Comparison of ENCODE assay signal across 8 cellular contexts in the genomic region with DNA sequence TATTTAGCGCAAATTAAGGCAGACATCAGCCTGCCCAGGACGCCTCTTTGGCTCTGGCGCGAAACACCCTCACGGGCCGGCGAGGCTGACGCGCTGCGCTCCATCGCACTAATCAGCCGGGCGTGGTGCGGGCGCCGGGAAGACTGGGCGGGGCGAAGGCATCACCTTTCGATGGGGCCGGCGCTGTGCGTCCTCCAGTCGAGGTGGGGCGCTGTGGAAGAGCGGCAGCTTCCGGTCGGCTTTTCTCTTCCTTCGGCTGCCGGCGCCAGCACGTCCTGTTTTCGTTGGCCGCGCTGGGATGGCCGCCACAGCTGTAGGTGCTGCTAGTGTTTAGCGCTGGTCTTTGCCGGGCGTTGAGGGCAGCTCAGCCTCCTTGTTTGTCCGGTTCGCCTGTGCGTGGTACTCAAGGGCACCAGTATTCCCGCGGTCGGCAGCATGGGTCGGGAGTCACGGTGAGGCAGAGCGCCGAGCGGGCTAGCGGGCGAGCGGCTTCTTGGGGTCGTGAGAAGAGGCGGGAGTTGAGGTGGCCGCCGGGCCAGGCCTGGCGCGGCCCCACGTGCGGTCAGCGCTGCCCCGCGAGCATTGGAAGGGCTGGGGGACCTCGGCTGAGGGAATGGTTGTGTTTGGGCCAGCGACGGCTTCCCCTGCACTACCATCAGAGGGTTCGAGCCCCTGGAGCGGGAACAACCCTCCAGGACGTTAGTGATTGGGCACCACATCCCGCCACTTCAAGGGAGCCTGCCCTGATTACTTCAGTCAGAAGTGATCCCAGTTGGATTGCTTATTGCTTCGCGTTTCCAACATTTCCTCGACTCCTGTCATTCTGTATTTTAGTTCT. TPM values are rescaled to one million over a fixed set of nuclear protein-coding genes. Genes with fewer than 3 reads are reported as not detected.
DNase-seq lines count a peak whose midpoint lies in the region; ATAC-seq and TF ChIP-seq lines count a peak whose summit lies in the region.

Gene DDX46, plus strand, starts transcription at position 276 of the 838 bp plus-strand sequence. Its CDS starts 160 bp downstream, at position 436.

- peak within 1 kb of the TSS; percentile 80 for H3K27ac ChIP-seq in DND-41 (ENCODE audit: low read length)
- peak within 1 kb of the TSS; percentile 82 for H3K27ac ChIP-seq in KOPT-K1 (ENCODE audit: low read depth, low read length, poor library complexity, severe bottlenecking)
- peak within 1 kb of the TSS; percentile 65 to 82 (median 73) for H3K27ac ChIP-seq in Peyer's patch
- peak within 1 kb of the TSS; percentile 76 to 82 (median 80) for H3K27ac ChIP-seq in esophagus muscularis mucosa (replicated peaks in 1 of 4)

- peaks cover 28% of the 10 kb centered on the region for H4K20me1 ChIP-seq in DND-41 (ENCODE audit: insufficient read depth, low read length)

- peaks cover 1 to 9% of the 10 kb centered on the region in 2 donors for H3K36me3 Mint-ChIP-seq in activated T-cell treated with anti-CD3 and anti-CD28 coated beads, Interleukin-2, amount 50 U/mL, for 72 hours (ENCODE audit: insufficient read depth in 2 of 2)
- H3K36me3 Mint-ChIP-seq in naive B cell: no peaks in the 10 kb centered on the region
- H3K36me3 Mint-ChIP-seq in stimulated activated memory B cell treated with anti-CD40 and anti-IgM and Interleukin-4, amounts not matched to agents 10 μg/mL and 1 μg/mL and 100 μg/mL, for 72 hours: peaks cover 5% of the 10 kb centered on the region

- H3K27me3 ChIP-seq in DND-41 (ENCODE audit: insufficient read depth, low read length, poor library complexity) (no peaks in the 10 kb centered on the region), Peyer's patch (no peaks in the 10 kb centered on the region), esophagus muscularis mucosa (no peaks in the 10 kb centered on the region)

- H3K4me1 Mint-ChIP-seq in activated T-cell treated with anti-CD3 and anti-CD28 coated beads, Interleukin-2, amount 50 U/mL, for 72 hours (ENCODE audit: low read depth): peaks cover 45% of the 10 kb centered on the region
- H3K4me1 Mint-ChIP-seq in naive B cell: peaks cover 31 to 40% (median 38%) of the 10 kb centered on the region in 3 donors
- peaks cover 44% of the 10 kb centered on the region for H3K4me1 Mint-ChIP-seq in stimulated activated memory B cell treated with anti-CD40 and anti-IgM and Interleukin-4, amounts not matched to agents 10 μg/mL and 1 μg/mL and 100 μg/mL, for 72 hours

- intact Hi-C loops in esophagus muscularis mucosa (cut with DNase I): no loop called here

- H3K4me1 ChIP-seq in DND-41 (ENCODE audit: insufficient read depth, low read length) (peaks cover 38% of the 10 kb centered on the region), Peyer's patch (peaks cover 0 to 12% (median 4%) of the 10 kb centered on the region in 4 donors), esophagus muscularis mucosa (peaks cover 16 to 45% (median 35%) of the 10 kb centered on the region in 4 donors)

- no peaks in the 10 kb centered on the region for H3K9me3 Mint-ChIP-seq in activated T-cell treated with anti-CD3 and anti-CD28 coated beads, Interleukin-2, amount 50 U/mL, for 72 hours
- H3K9me3 Mint-ChIP-seq in naive B cell: no peaks in the 10 kb centered on the region
- no peaks in the 10 kb centered on the region for H3K9me3 Mint-ChIP-seq in stimulated activated memory B cell treated with anti-CD40 and anti-IgM and Interleukin-4, amounts not matched to agents 10 μg/mL and 1 μg/mL and 100 μg/mL, for 72 hours

- H3K27ac Mint-ChIP-seq in activated T-cell treated with anti-CD3 and anti-CD28 coated beads, Interleukin-2, amount 50 U/mL, for 72 hours: peak within 1 kb of the TSS; percentile 95
- peak within 1 kb of the TSS; percentile 93 to 99 (median 97) for H3K27ac Mint-ChIP-seq in naive B cell
- peak within 1 kb of the TSS; percentile 98 for H3K27ac Mint-ChIP-seq in stimulated activated memory B cell treated with anti-CD40 and anti-IgM and Interleukin-4, amounts not matched to agents 10 μg/mL and 1 μg/mL and 100 μg/mL, for 72 hours

- peak; percentile 93 for TF ChIP-seq CTCF in DND-41 (IDR thresholded peaks at IDR 0.05; ENCODE audit: borderline replicate concordance, extremely low read depth, low read length, poor library complexity, severe bottlenecking)
- TF ChIP-seq CTCF in Peyer's patch (IDR thresholded peaks at IDR 0.05): peak; percentile 58 to 87 (median 74)
- TF ChIP-seq CTCF in esophagus muscularis mucosa (IDR thresholded peaks at IDR 0.05): peak; percentile 81 to 88 (median 84)

- H2AFZ ChIP-seq in DND-41 (ENCODE audit: low read depth, low read length): peak within 1 kb of the TSS; percentile 95

- no peaks in the 10 kb centered on the region for H3K27me3 Mint-ChIP-seq in activated T-cell treated with anti-CD3 and anti-CD28 coated beads, Interleukin-2, amount 50 U/mL, for 72 hours (ENCODE audit: low read depth)
- no peaks in the 10 kb centered on the region for H3K27me3 Mint-ChIP-seq in naive B cell
- H3K27me3 Mint-ChIP-seq in stimulated activated memory B cell treated with anti-CD40 and anti-IgM and Interleukin-4, amounts not matched to agents 10 μg/mL and 1 μg/mL and 100 μg/mL, for 72 hours: no peaks in the 10 kb centered on the region

- peak within 1 kb of the TSS; percentile 100 for H3K4me3 Mint-ChIP-seq in activated T-cell treated with anti-CD3 and anti-CD28 coated beads, Interleukin-2, amount 50 U/mL, for 72 hours
- H3K4me3 Mint-ChIP-seq in naive B cell: peak within 1 kb of the TSS; percentile 99 to 100 (median 100)
- peak within 1 kb of the TSS; percentile 100 for H3K4me3 Mint-ChIP-seq in stimulated activated memory B cell treated with anti-CD40 and anti-IgM and Interleukin-4, amounts not matched to agents 10 μg/mL and 1 μg/mL and 100 μg/mL, for 72 hours

- ATAC-seq in DND-41 (ENCODE audit: insufficient read depth, low read depth) (peak; percentile 97), GM21737 (IDR thresholded peaks at IDR 0.05; ENCODE audit: unreplicated experiment) (peak; percentile 99), naive B cell (ENCODE audit: low read depth in 2 of 2) (peak; percentile 94 to 97)
- peak; percentile 98 for ATAC-seq in activated T-cell treated with anti-CD3 and anti-CD28 coated beads, Interleukin-2, amount 50 U/mL, for 72 hours (replicated peaks in 1 of 2)
- peak; percentile 100 for ATAC-seq in stimulated activated memory B cell treated with anti-CD40 and anti-IgM and Interleukin-4, amounts not matched to agents 10 μg/mL and 1 μg/mL and 100 μg/mL, for 72 hours

- peaks cover 52% of the 10 kb centered on the region for H3K79me2 ChIP-seq in DND-41 (ENCODE audit: insufficient read depth, low read length)

- H3K4me2 ChIP-seq in DND-41 (ENCODE audit: insufficient read depth, low read length): peak within 1 kb of the TSS; percentile 90

- TF ChIP-seq EP300 in esophagus muscularis mucosa (IDR thresholded peaks at IDR 0.05): no peak

- peaks cover 18% of the 10 kb centered on the region for H3K36me3 ChIP-seq in DND-41 (ENCODE audit: insufficient read depth, low read length)
- H3K36me3 ChIP-seq in KOPT-K1 (ENCODE audit: insufficient read depth, low read length): peaks cover 19% of the 10 kb centered on the region
- H3K36me3 ChIP-seq in Peyer's patch: peaks cover 0 to 2% (median 0%) of the 10 kb centered on the region in 3 donors
- peaks cover 0 to 5% (median 2%) of the 10 kb centered on the region in 4 donors for H3K36me3 ChIP-seq in esophagus muscularis mucosa

- H3K4me3 ChIP-seq in DND-41 (ENCODE audit: low read depth in 1 of 2, low read length in 2 of 2) (peak within 1 kb of the TSS; percentile 53 to 79), Peyer's patch (peak within 1 kb of the TSS; percentile 72 to 98 (median 80)), esophagus muscularis mucosa (peak within 1 kb of the TSS; percentile 76 to 97 (median 80))

- H3K9me3 ChIP-seq in DND-41 (ENCODE audit: insufficient read depth, low read length, severe bottlenecking) (no peaks in the 10 kb centered on the region), KOPT-K1 (ENCODE audit: insufficient read depth, low read length, poor library complexity, severe bottlenecking) (no peaks in the 10 kb centered on the region), Peyer's patch (no peaks in the 10 kb centered on the region), esophagus muscularis mucosa (no peaks in the 10 kb centered on the region)

- TF ChIP-seq POLR2A in Peyer's patch (IDR thresholded peaks at IDR 0.05) (peak; percentile 63 to 78), esophagus muscularis mucosa (IDR thresholded peaks at IDR 0.05; ENCODE audit: low read depth) (no peak)

- DNase-seq in DND-41 (peak; percentile 95), Peyer's patch (peak; percentile 91 to 98 (median 97)), esophagus muscularis mucosa (ENCODE audit: extremely low spot score) (peak; percentile 97), naive B cell (peak; percentile 89)
- peak; percentile 96 to 97 for DNase-seq in activated T-cell treated with anti-CD3 and anti-CD28 coated beads, Interleukin-2, amount 50 U/mL, for 72 hours

- peak within 1 kb of the TSS; percentile 76 for H3K9ac ChIP-seq in DND-41 (ENCODE audit: low read depth, low read length)

- 0% methylated on average over 16 of the region's 73 CpGs for WGBS in esophagus muscularis mucosa

RNA-seq across cellular contexts. Expression of gene DDX46, which starts in this region (rescaled TPM):
- total RNA-seq in Peyer's patch: 10 to 100 TPM; 27.0 to 59.4 (median 41.8) TPM
- 10 to 100 TPM; 81.9 to 93.2 TPM for total RNA-seq in activated T-cell treated with anti-CD3 and anti-CD28 coated beads, Interleukin-2, amount 50 U/mL, for 72 hours
- total RNA-seq in esophagus muscularis mucosa: 10 to 100 TPM; 29.2 to 33.2 (median 30.5) TPM
- polyA plus RNA-seq in naive B cell (ENCODE audit: low read depth in 6 of 6): 10 to 100 TPM; 17.7 to 24.7 (median 18.9) TPM

Comparison
In these comparisons a context has a peak if more than half of its experiments do, and no peak if none do; other contexts are left out.
1. Peak in every context shown above with its lines: DNase-seq, ATAC-seq, H3K4me3 ChIP-seq and H3K27ac ChIP-seq.